Comparison of ENCODE assay signal across 8 cellular contexts in genomic region chr11:20367313-20367948, GRCh38. TPM values are rescaled to one million over a fixed set of nuclear protein-coding genes. Genes with fewer than 3 reads are reported as not detected.
DNase-seq lines count a peak whose midpoint lies in the region; ATAC-seq, FAIRE-seq and TF ChIP-seq lines count a peak whose summit lies in the region.

No MANE protein-coding gene starts in this region.

- peaks cover 40 to 66% (median 64%) of the 10 kb centered on the region in 3 donors for H3K4me1 Mint-ChIP-seq in T-cell

- H3K9me3 Mint-ChIP-seq in T-cell, result no peaks in the 10 kb centered on the region

- H4K20me1 ChIP-seq in GM12878 (ENCODE audit: control insufficient read depth, insufficient read depth), result no peaks in the 10 kb centered on the region

- H3K56ac ChIP-seq in mesendoderm (ENCODE audit: low read length), result no peak overlapping the region

- DNase-seq in H54 (ENCODE audit: insufficient read length, low spot score) (peak; percentile 75), T-cell (peak in 1 of 34 experiments; percentile 33), GM12878 (ENCODE audit: low read depth, low spot score) (no peak), mesendoderm (peak; percentile 46), stromal cell of bone marrow (ENCODE audit: low read depth) (peak; percentile 88), cortex of kidney (lab: John Stamatoyannopoulos, UW) (no peak)
- DNase-seq in effector CD8-positive, alpha-beta T cell (lab: John Stamatoyannopoulos, UW), result no peak

- FAIRE-seq in H54 (lab: Jason Lieb, UNC) (peak; percentile 84), GM12878 (lab: Jason Lieb, UNC) (no peak)

- H3K23ac ChIP-seq in mesendoderm (ENCODE audit: low read length), result no peak overlapping the region

- peaks cover 26% of the 10 kb centered on the region for H3K36me3 Mint-ChIP-seq in T-cell

- H2BK120ac ChIP-seq in mesendoderm (ENCODE audit: low read depth, low read length), result no peak overlapping the region

- intact Hi-C loops in GM12878 (cut with micrococcal nuclease; ENCODE audit: unreplicated experiment), result no loop called here

- H3K4me2 ChIP-seq in GM12878 (ENCODE audit: control insufficient read depth, insufficient read depth) (no peak overlapping the region), mesendoderm (ENCODE audit: low read length) (no peak overlapping the region)

- H3K4me3 ChIP-seq in GM12878 (no peak overlapping the region; the same call in 1 of the 2 replicates), mesendoderm (ENCODE audit: low read length) (no peak overlapping the region)

- H3K4me1 ChIP-seq in GM12878 (ENCODE audit: control insufficient read depth, insufficient read depth, low read length), result peaks cover 7% of the 10 kb centered on the region; the same call in 1 of the 2 replicates
- H3K4me1 ChIP-seq in mesendoderm (ENCODE audit: control insufficient read depth, low read depth, low read length), result peaks cover 3% of the 10 kb centered on the region

- CTCF ChIA-PET in T-cell (lab: Charles Lee) (interaction anchor here in 1 of 2 donors (1.0 kb wide), 1 partner anchor 13 kb away, joined by 3 read pairs; no protein-coding TSS in a partner anchor), GM12878 (lab: Yijun Ruan, JAX) (interaction anchor here (0.9 to 8.1 kb wide), 5 partner anchors 12 to 242 kb away, joined by 3 to 66 read pairs (median 4); no protein-coding TSS in a partner anchor)

- ATAC-seq in T-cell (replicated peaks in 1 of 4) (peak in 3 of 4 experiments; percentile 20 to 42 (median 33)), GM12878 (peak; percentile 51), GM21390 (IDR thresholded peaks at IDR 0.05; ENCODE audit: unreplicated experiment) (no peak)

- H3K9me3 ChIP-seq in GM12878 (replicated peaks; ENCODE audit: control insufficient read depth, insufficient read depth, low read length), result no peaks in the 10 kb centered on the region

- H4K5ac ChIP-seq in mesendoderm (ENCODE audit: low read length), result no peak overlapping the region

- in situ Hi-C loops in GM12878 (cut with MboI), result no loop called here

- no peak for TF ChIP-seq RAD21 in GM12878 (IDR thresholded peaks at IDR 0.05; ENCODE audit: insufficient read depth, low read depth, low read length)

- POLR2A ChIA-PET in T-cell (lab: Charles Lee) (no interaction called here), GM12878 (lab: Charles Lee) (interaction anchor here (1.0 kb wide), 1 partner anchor 238 kb away, joined by 3 read pairs; no protein-coding TSS in a partner anchor)

- H3K36me3 ChIP-seq in GM12878 (ENCODE audit: control insufficient read depth in 2 of 2, insufficient read depth in 2 of 2, low read length in 1 of 2) (no peaks in the 10 kb centered on the region), mesendoderm (ENCODE audit: control insufficient read depth, insufficient read depth, low read length) (no peaks in the 10 kb centered on the region)

- H3K27ac Mint-ChIP-seq in T-cell, result peak overlapping the region; percentile 73 to 77

- no peaks in the 10 kb centered on the region for H3K27me3 ChIP-seq in GM12878 (replicated peaks in 1 of 2; ENCODE audit: control insufficient read depth in 2 of 2, insufficient read depth in 2 of 2, low read length in 1 of 2)
- H3K27me3 ChIP-seq in mesendoderm (ENCODE audit: insufficient read depth, low read length, poor library complexity), result peaks cover 2% of the 10 kb centered on the region

- H3K18ac ChIP-seq in mesendoderm (ENCODE audit: low read length), result no peak overlapping the region

- no peak overlapping the region for H2AFZ ChIP-seq in GM12878 (ENCODE audit: control insufficient read depth, low read depth, low read length)

- SMC1A ChIA-PET in GM12878 (lab: Charles Lee; ENCODE audit: uncharacterized antibody, unreplicated experiment), result interaction anchor here (0.6 to 0.9 kb wide), 4 partner anchors 10 to 1889 kb away, joined by 3 to 4 read pairs (median 3); no protein-coding TSS in a partner anchor

- no peak overlapping the region for H2AK5ac ChIP-seq in mesendoderm (ENCODE audit: low read length)

- H3K4ac ChIP-seq in mesendoderm (ENCODE audit: low read depth, low read length), result no peak overlapping the region

- peak overlapping the region in 2 of 3 donors; percentile 8 to 54 for H3K4me3 Mint-ChIP-seq in T-cell

- TF ChIP-seq EP300 in GM12878 (IDR thresholded peaks at IDR 0.05; ENCODE audit: borderline replicate concordance in 1 of 2, control insufficient read depth in 1 of 2, low read depth in 2 of 2, low read length in 2 of 2), result no peak; a peak in 1 of 4 replicates

- no TSS peak for BruUV-seq in GM12878 (replicated peaks; lab: Mats Ljungman, UMichigan)

- TF ChIP-seq POLR2A in H54 (IDR thresholded peaks at IDR 0.05; ENCODE audit: low read depth, low read length), result no peak
- TF ChIP-seq POLR2A in GM12878 (IDR thresholded peaks at IDR 0.05; ENCODE audit: low read depth, low read length), result no peak

- H3K27ac ChIP-seq in GM12878 (ENCODE audit: control insufficient read depth, insufficient read depth), result no peak overlapping the region
- H3K27ac ChIP-seq in mesendoderm (ENCODE audit: low read depth, low read length), result no peak overlapping the region

- no peak overlapping the region for H4K8ac ChIP-seq in mesendoderm (ENCODE audit: low read depth, low read length)

- WGBS in GM12878 (ENCODE audit: insufficient coverage, insufficient replicate concordance, low lambda C conversion rate, missing lambda C conversion rate), result 8% methylated on average over 9 of the region's 9 CpGs
- no CpG with 5 or more reads among the region's 9 CpGs for WGBS in mesendoderm (ENCODE audit: extremely low coverage, insufficient coverage, low lambda C conversion rate)

- H3K79me2 ChIP-seq in GM12878 (ENCODE audit: control insufficient read depth, insufficient read depth, low read length), result peaks cover 2% of the 10 kb centered on the region
- H3K79me2 ChIP-seq in mesendoderm (ENCODE audit: control insufficient read depth, insufficient read depth, low read length), result no peaks in the 10 kb centered on the region

- H2BK15ac ChIP-seq in mesendoderm (replicated peaks; ENCODE audit: low read depth), result no peak overlapping the region

- no peaks in the 10 kb centered on the region for H3K79me1 ChIP-seq in mesendoderm (ENCODE audit: low read length)

- no peak overlapping the region for H2BK5ac ChIP-seq in mesendoderm (ENCODE audit: low read length)

- RAD21 ChIA-PET in GM12878 (lab: Charles Lee; ENCODE audit: unreplicated experiment), result no interaction called here

- no peaks in the 10 kb centered on the region for H3K27me3 Mint-ChIP-seq in T-cell

- H3K9ac ChIP-seq in GM12878 (ENCODE audit: control insufficient read depth, insufficient read depth, low read length), result no peak overlapping the region
- H3K9ac ChIP-seq in mesendoderm (ENCODE audit: low read length), result no peak overlapping the region

- TF ChIP-seq CTCF in GM12878 (IDR thresholded peaks at IDR 0.05 in 2 of 3, conservative IDR thresholded peaks at IDR 0.05 in 1 of 3; ENCODE audit: control insufficient read depth in 2 of 3, extremely low read depth in 1 of 3, insufficient read depth in 1 of 3, low read depth in 3 of 3, low read length in 3 of 3), result no peak

TF ChIP-seq in GM12878, 131 proteins besides CTCF, POLR2A, EP300 and RAD21 (continues in another document):
- no peak for TF ChIP-seq USF1 (IDR thresholded peaks at IDR 0.05; ENCODE audit: borderline replicate concordance, extremely low read length, insufficient read depth, low read depth, low read length)
- TF ChIP-seq NFXL1 (IDR thresholded peaks at IDR 0.05; ENCODE audit: borderline replicate concordance), result no peak

RNA-seq across cellular contexts. Expression of gene HTATIP2, which starts 3.9 kb away (rescaled TPM):
- total RNA-seq in T-cell (10 to 100 TPM; 16.0 to 46.9 (median 40.0) TPM), GM12878 (2014; rRNA removed) (36.9 and 40.7 TPM in 2 replicates), GM12878 (2014; rRNA removed; fragmentation: Illumina TruSeq; extraction: Trizol) (40.1 and 40.6 TPM in 2 replicates), GM12878 (2021) (29.0 and 34.4 TPM in 2 replicates)
- 12.0 and 13.9 TPM in 2 replicates for total RNA-seq in GM12878 (2013; cell fraction: nucleolus; rRNA removed)
- 25.0 TPM for polyA plus RNA-seq in GM12878 (2011; ENCODE audit: low read depth)
- polyA plus RNA-seq in GM12878 (2011; rRNA removed) (25.4 and 31.7 TPM in 2 replicates), GM12878 (2014; fragmentation: Illumina TruSeq; extraction: Trizol) (44.4 and 55.2 TPM in 2 replicates), GM12878 (2014; fragmentation: Nextera tagmentation; extraction: Ambion mirVana) (10 to 100 TPM; 51.0 to 58.5 TPM), GM12878 (2014; rRNA removed) (33.0 and 39.3 TPM in 2 replicates), GM12878 (2016; fragmentation: Nextera tagmentation; extraction: Ambion mirVana) (10 to 100 TPM; 48.4 to 54.4 TPM)
- polyA plus RNA-seq in GM12878 (2011; cell fraction: cytosol; rRNA removed), result 11.5 and 13.0 TPM in 2 replicates
- 15.5 and 16.3 TPM in 2 replicates for polyA plus RNA-seq in GM12878 (2011; cell fraction: nucleus; rRNA removed)
- polyA plus RNA-seq in GM12878 (2012), result 20.9 and 23.6 TPM in 2 replicates
- 14.3 and 18.0 TPM in 2 replicates for polyA minus RNA-seq in GM12878 (2011; rRNA and poly(A)+ RNA removed)
- polyA minus RNA-seq in GM12878 (2011; cell fraction: cytosol; rRNA and poly(A)+ RNA removed), result 6.5 and 8.9 TPM in 2 replicates
- 5.3 and 10.2 TPM in 2 replicates for polyA minus RNA-seq in GM12878 (2011; cell fraction: nucleus; rRNA and poly(A)+ RNA removed)
- polyA plus RNA-seq in mesendoderm (2013, experiment 1 of 2), result 39.4 TPM
- polyA plus RNA-seq in mesendoderm (2013, experiment 2 of 2), result 38.3 TPM

RNA-seq across cellular contexts. Expression of gene PRMT3, which starts 20.1 kb away (rescaled TPM):
- 10 to 100 TPM; 12.9 to 19.5 (median 17.2) TPM for total RNA-seq in T-cell
- total RNA-seq in GM12878 (2013; cell fraction: nucleolus; rRNA removed), result 70.6 and 73.3 TPM in 2 replicates
- total RNA-seq in GM12878 (2014; rRNA removed), result 31.9 and 32.5 TPM in 2 replicates
- total RNA-seq in GM12878 (2014; rRNA removed; fragmentation: Illumina TruSeq; extraction: Trizol), result 31.6 and 32.5 TPM in 2 replicates
- 24.7 and 28.3 TPM in 2 replicates for total RNA-seq in GM12878 (2021)
- 5.3 TPM for polyA plus RNA-seq in GM12878 (2011; ENCODE audit: low read depth)
- polyA plus RNA-seq in GM12878 (2011; rRNA removed), result 25.9 and 37.1 TPM in 2 replicates
- polyA plus RNA-seq in GM12878 (2011; cell fraction: cytosol; rRNA removed), result 10.3 and 11.6 TPM in 2 replicates
- polyA plus RNA-seq in GM12878 (2011; cell fraction: nucleus; rRNA removed), result 17.9 and 26.4 TPM in 2 replicates
- 9.8 and 10.9 TPM in 2 replicates for polyA plus RNA-seq in GM12878 (2012)
- polyA plus RNA-seq in GM12878 (2014; fragmentation: Illumina TruSeq; extraction: Trizol), result 29.3 and 32.1 TPM in 2 replicates
- polyA plus RNA-seq in GM12878 (2014; fragmentation: Nextera tagmentation; extraction: Ambion mirVana), result 10 to 100 TPM; 13.9 TPM
- polyA plus RNA-seq in GM12878 (2014; rRNA removed), result 20.1 and 26.1 TPM in 2 replicates
- 10 to 100 TPM; 47.2 to 52.1 TPM for polyA plus RNA-seq in GM12878 (2016; fragmentation: Nextera tagmentation; extraction: Ambion mirVana)
- 15.8 and 23.3 TPM in 2 replicates for polyA minus RNA-seq in GM12878 (2011; rRNA and poly(A)+ RNA removed)
- 6.8 and 11.3 TPM in 2 replicates for polyA minus RNA-seq in GM12878 (2011; cell fraction: cytosol; rRNA and poly(A)+ RNA removed)
- polyA minus RNA-seq in GM12878 (2011; cell fraction: nucleus; rRNA and poly(A)+ RNA removed), result 25.4 and 56.1 TPM in 2 replicates
- polyA plus RNA-seq in mesendoderm (2013, experiment 1 of 2), result 27.8 TPM
- 29.1 TPM for polyA plus RNA-seq in mesendoderm (2013, experiment 2 of 2)

Comparison
In these comparisons a context has a peak if more than half of its experiments do, and no peak if none do; other contexts are left out.
1. DNase-seq: peak in H54 (single experiment), mesendoderm (single experiment) and stromal cell of bone marrow (single experiment); none in GM12878 (single experiment), effector CD8-positive, alpha-beta T cell (single experiment) and cortex of kidney (single experiment).